Comparison of ENCODE assay signal across 8 cellular contexts in the genomic region with DNA sequence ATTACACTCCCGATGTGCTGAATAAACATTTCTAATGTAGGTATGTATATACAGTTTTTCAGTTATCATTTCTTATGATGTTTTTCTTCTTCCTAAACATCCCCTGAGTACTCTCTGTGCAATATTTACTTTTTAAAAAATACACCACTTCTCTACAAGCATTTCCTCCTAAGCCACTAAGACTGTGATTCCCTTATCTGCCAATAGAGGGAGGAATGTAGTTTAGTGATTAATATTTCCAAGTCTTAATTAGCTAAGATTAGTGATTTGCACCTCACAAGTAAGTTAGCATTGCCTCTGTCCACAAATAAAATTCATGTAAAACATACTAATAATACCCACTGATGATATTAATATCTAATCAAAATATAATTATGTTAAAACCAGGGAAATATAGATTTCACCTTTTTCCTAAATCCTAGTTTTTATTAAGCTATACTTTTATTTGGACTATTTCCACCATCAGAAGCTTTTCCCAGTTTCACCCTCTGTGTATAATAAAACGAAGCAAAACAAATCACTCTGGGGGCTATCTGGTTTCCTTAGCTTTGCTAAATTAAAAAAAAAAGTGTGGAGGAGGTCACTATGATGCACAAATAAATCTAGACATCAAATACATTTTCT.
A peak's percentile ranks its signal among the peaks of the same experiment; 100 is the strongest.
DNase-seq lines count a peak whose midpoint lies in the region; ATAC-seq and TF ChIP-seq lines count a peak whose summit lies in the region.

No MANE protein-coding gene starts in this region.

- no peaks in the 10 kb centered on the region for H3K4me1 ChIP-seq in right lobe of liver
- no peaks in the 10 kb centered on the region for H3K4me1 ChIP-seq in effector memory CD4-positive, alpha-beta T cell (ENCODE audit: control insufficient read depth, insufficient read depth, low read length, poor library complexity, severe bottlenecking)

- H3K4me3 ChIP-seq in astrocyte of the cerebellum (ENCODE audit: low read depth, low read length) (no peak overlapping the region), right lobe of liver (no peak overlapping the region)
- H3K4me3 ChIP-seq in effector memory CD4-positive, alpha-beta T cell (ENCODE audit: insufficient read depth, low read depth, low read length, poor library complexity, severe bottlenecking), result no peak overlapping the region

- no peaks in the 10 kb centered on the region for H3K27me3 ChIP-seq in right lobe of liver
- H3K27me3 ChIP-seq in effector memory CD4-positive, alpha-beta T cell (replicated peaks; ENCODE audit: control insufficient read depth, insufficient read depth, low read length, poor library complexity, severe bottlenecking), result no peaks in the 10 kb centered on the region

- DNase-seq in DMS53 (lab: John Stamatoyannopoulos, UW) (peak; percentile 56), astrocyte of the cerebellum (ENCODE audit: low read depth) (no peak), right lobe of liver (no peak), NCI-H446 treated with DMSO at 0.1 percent for 48 hours (lab: John Stamatoyannopoulos, UW) (no peak), germinal center (ENCODE audit: low spot score) (no peak)
- DNase-seq in effector memory CD4-positive, alpha-beta T cell, result no peak

- intact Hi-C loops in right lobe of liver (cut with DNase I), result no loop called here

- TF ChIP-seq POLR2A in right lobe of liver (IDR thresholded peaks at IDR 0.05), result no peak

- H3K27ac ChIP-seq in right lobe of liver, result no peak overlapping the region
- no peak overlapping the region for H3K27ac ChIP-seq in effector memory CD4-positive, alpha-beta T cell (ENCODE audit: insufficient read depth, low read length, poor library complexity, severe bottlenecking)

- ATAC-seq in HG03342 (IDR thresholded peaks at IDR 0.05; ENCODE audit: unreplicated experiment) (peak; percentile 73), right lobe of liver (peak in 3 of 4 donors; percentile 30 to 57 (median 45)), HG02642 (IDR thresholded peaks at IDR 0.05; ENCODE audit: poor library complexity, unreplicated experiment) (no peak)

- in situ Hi-C loops in astrocyte of the cerebellum (cut with HindIII; ENCODE audit: low sequenced_read_pairs), result no loop called here

- H3K9me3 ChIP-seq in right lobe of liver, result no peaks in the 10 kb centered on the region
- H3K9me3 ChIP-seq in effector memory CD4-positive, alpha-beta T cell (ENCODE audit: control insufficient read depth, low read length), result no peaks in the 10 kb centered on the region

- WGBS in right lobe of liver (ENCODE audit: insufficient coverage, low coverage, low lambda C conversion rate, missing lambda C conversion rate), result 42% methylated on average over 2 of the region's 2 CpGs

- no peaks in the 10 kb centered on the region for H3K36me3 ChIP-seq in right lobe of liver
- no peaks in the 10 kb centered on the region for H3K36me3 ChIP-seq in effector memory CD4-positive, alpha-beta T cell (ENCODE audit: control insufficient read depth, insufficient read depth, low read length)

- TF ChIP-seq CTCF in astrocyte of the cerebellum (IDR thresholded peaks at IDR 0.05; ENCODE audit: low read depth, low read length, missing control alignments), result peak; percentile 64
- peak; percentile 40 to 58 (median 52) for TF ChIP-seq CTCF in right lobe of liver (IDR thresholded peaks at IDR 0.05)
